ENCODE assay signal across 26 cellular contexts in genomic region chr15:92413511-92413910, GRCh38. TPM values are rescaled to one million over a fixed set of nuclear protein-coding genes. Genes with fewer than 3 reads are reported as not detected.
A peak's percentile ranks its signal among the peaks of the same experiment; 100 is the strongest.
DNase-seq lines count a peak whose midpoint lies in the region; ATAC-seq lines count a peak whose summit lies in the region.
"Had no signal": no experiment of that assay in that cellular context is flagged by ENCODE, and none has a peak within 500 bp of the region (broad histone marks: within the 10 kb centered on the region; RNA-seq: fewer than 3 reads in every experiment).

No MANE protein-coding gene starts in this region.

- H3K56ac ChIP-seq in mesendoderm (ENCODE audit: low read length) = no peak overlapping the region

- H3K9ac ChIP-seq in mesendoderm (ENCODE audit: low read length) = no peak overlapping the region
- H3K9ac ChIP-seq: BLaER1, KMS-11 had no signal

- H3K27ac ChIP-seq in ectodermal cell (ENCODE audit: insufficient read depth, low read depth, low read length, poor library complexity, severe bottlenecking) (peak overlapping the region; percentile 59), mesendoderm (ENCODE audit: low read depth, low read length) (no peak overlapping the region), substantia nigra (ENCODE audit: low read depth, low read length, poor library complexity, severe bottlenecking) (no peak overlapping the region)
- H3K27ac ChIP-seq: BLaER1, KMS-11, SJCRH30 had no signal

- DNase-seq in AG08395 (ENCODE audit: low spot score) (peak; percentile 34), HAP-1 (ENCODE audit: low spot score in 2 of 2) (peak; percentile 81), mesendoderm (peak; percentile 39), substantia nigra (lab: John Stamatoyannopoulos, UW) (no peak), C1 segment of cervical spinal cord (lab: John Stamatoyannopoulos, UW) (no peak)
- DNase-seq: 8988T; ACHN; CD4-positive, alpha-beta T cell; COR-L47; DMS53; NCI-H1048; NCI-H1417; NCI-H1694; NCI-H2029 treated with DMSO at 0.1 percent for 48 hours; NCI-H2171; NCI-H226; NCI-H510A; PC-3; T-cell had no signal

- H3K36me3 ChIP-seq in HAP-1 (replicated peaks) (no peaks in the 10 kb centered on the region; the same call in 1 of the 2 replicates), ectodermal cell (ENCODE audit: control insufficient read depth, insufficient read depth, low read length) (peaks cover 9% of the 10 kb centered on the region), mesendoderm (ENCODE audit: control insufficient read depth, insufficient read depth, low read length) (no peaks in the 10 kb centered on the region)
- H3K36me3 ChIP-seq: SJCRH30 had no signal

- ATAC-seq in HG03520 (IDR thresholded peaks at IDR 0.05; ENCODE audit: unreplicated experiment) (no peak), GM21717 (IDR thresholded peaks at IDR 0.05; ENCODE audit: unreplicated experiment) (no peak)
- ATAC-seq: PC-3, T-cell had no signal

- no peaks in the 10 kb centered on the region for H3K79me2 ChIP-seq in mesendoderm (ENCODE audit: control insufficient read depth, insufficient read depth, low read length)

- no peaks in the 10 kb centered on the region for H3K27me3 ChIP-seq in HAP-1 (ENCODE audit: low read depth)
- H3K27me3 ChIP-seq in ectodermal cell (ENCODE audit: control insufficient read depth, insufficient read depth, low read length, poor library complexity, severe bottlenecking) = no peaks in the 10 kb centered on the region
- no peaks in the 10 kb centered on the region for H3K27me3 ChIP-seq in mesendoderm (ENCODE audit: insufficient read depth, low read length, poor library complexity)
- H3K27me3 ChIP-seq: BLaER1, SJCRH30 had no signal

- WGBS in ectodermal cell, 2 experiments = 9 to 10% methylated on average over 9 of the region's 9 CpGs
- no CpG with 5 or more reads among the region's 9 CpGs for WGBS in mesendoderm (ENCODE audit: extremely low coverage, insufficient coverage, low lambda C conversion rate)

- no peak overlapping the region for H2AK5ac ChIP-seq in mesendoderm (ENCODE audit: low read length)

- no peak overlapping the region for H4K5ac ChIP-seq in mesendoderm (ENCODE audit: low read length)

- H3K4me3 ChIP-seq in HAP-1 (no peak overlapping the region), ectodermal cell (ENCODE audit: insufficient read depth, low read depth, low read length) (no peak overlapping the region), mesendoderm (ENCODE audit: low read length) (no peak overlapping the region)
- H3K4me3 ChIP-seq: BLaER1, SJCRH30 had no signal

- H2BK120ac ChIP-seq in mesendoderm (ENCODE audit: low read depth, low read length) = no peak overlapping the region

- H3K4me1 ChIP-seq in HAP-1 (peaks cover 23% of the 10 kb centered on the region), ectodermal cell (ENCODE audit: control insufficient read depth, insufficient read depth, low read length) (peaks cover 27% of the 10 kb centered on the region), mesendoderm (ENCODE audit: control insufficient read depth, low read depth, low read length) (peaks cover 6% of the 10 kb centered on the region)

- no peak overlapping the region for H4K8ac ChIP-seq in mesendoderm (ENCODE audit: low read depth, low read length)

- H2BK15ac ChIP-seq in mesendoderm (replicated peaks; ENCODE audit: low read depth) = no peak overlapping the region

- no peak overlapping the region for H3K18ac ChIP-seq in mesendoderm (ENCODE audit: low read length)

- H3K4me2 ChIP-seq in mesendoderm (ENCODE audit: low read length) = no peak overlapping the region
- H3K4me2 ChIP-seq: BLaER1, KMS-11 had no signal

- no peaks in the 10 kb centered on the region for H3K79me1 ChIP-seq in mesendoderm (ENCODE audit: low read length)

- H3K9me3 ChIP-seq in HAP-1 = no peaks in the 10 kb centered on the region
- no peaks in the 10 kb centered on the region for H3K9me3 ChIP-seq in ectodermal cell (ENCODE audit: control insufficient read depth, low read length)
- H3K9me3 ChIP-seq: BLaER1, SJCRH30 had no signal

- no peak overlapping the region for H3K23ac ChIP-seq in mesendoderm (ENCODE audit: low read length)

- no peak overlapping the region for H3K4ac ChIP-seq in mesendoderm (ENCODE audit: low read depth, low read length)

- in situ Hi-C loops in HAP-1 (cut with MboI; ENCODE audit: low sequenced_read_pairs) = no loop called here

- no peak overlapping the region for H2BK5ac ChIP-seq in mesendoderm (ENCODE audit: low read length)

RNA-seq across cellular contexts. Expression of gene ST8SIA2, which starts 19.8 kb away (rescaled TPM):
- 29.5 TPM for polyA plus RNA-seq in ectodermal cell (2013, experiment 1 of 4)
- 33.5 TPM for polyA plus RNA-seq in ectodermal cell (2013, experiment 2 of 4)
- 21.8 TPM for polyA plus RNA-seq in ectodermal cell (2013, experiment 3 of 4)
- polyA plus RNA-seq in ectodermal cell (2013, experiment 4 of 4) = 24.8 TPM
- polyA plus RNA-seq in mesendoderm (2013, experiment 1 of 2) = 4.9 TPM
- 4.6 TPM for polyA plus RNA-seq in mesendoderm (2013, experiment 2 of 2)
- polyA plus RNA-seq: IgD-negative memory B cell had no signal

Comparison
In these comparisons a context has a peak if more than half of its experiments do, and no peak if none do; other contexts are left out.
1. DNase-seq: peak in AG08395 (single experiment), HAP-1 (2 of 2) and mesendoderm (single experiment); none in substantia nigra (0 of 49) and C1 segment of cervical spinal cord (0 of 14).